Comparison of ENCODE assay signal across 8 cellular contexts in genomic region chr20:61263084-61263695, GRCh38. TPM values are rescaled to one million over a fixed set of nuclear protein-coding genes. Genes with fewer than 3 reads are reported as not detected.
DNase-seq lines count a peak whose midpoint lies in the region; ATAC-seq and TF ChIP-seq lines count a peak whose summit lies in the region.

No MANE protein-coding gene starts in this region.

- no peaks in the 10 kb centered on the region for H3K4me1 ChIP-seq in neutrophil (ENCODE audit: control insufficient read depth in 1 of 2, insufficient read depth in 1 of 2, low read depth in 1 of 2, low read length in 1 of 2)

- no peak overlapping the region for H3K4me3 ChIP-seq in GM06990 (replicated peaks; ENCODE audit: low read depth, low read length)
- no peak overlapping the region for H3K4me3 ChIP-seq in cardiac fibroblast (replicated peaks in 1 of 2; ENCODE audit: low read depth in 2 of 2, low read length in 2 of 2)
- no peak overlapping the region for H3K4me3 ChIP-seq in neutrophil (ENCODE audit: low read depth in 1 of 2, low read length in 1 of 2)

- H3K36me3 ChIP-seq in GM06990 (ENCODE audit: control insufficient read depth, insufficient read depth, low read length) (no peaks in the 10 kb centered on the region), neutrophil (no peaks in the 10 kb centered on the region)

- ATAC-seq in GM19467 (IDR thresholded peaks at IDR 0.05; ENCODE audit: unreplicated experiment) = no peak
- no peak for ATAC-seq in HG03439 (IDR thresholded peaks at IDR 0.05; ENCODE audit: unreplicated experiment)

- no peak overlapping the region for H3K27ac ChIP-seq in neutrophil

- DNase-seq in GM06990 (ENCODE audit: extremely low read depth, insufficient read length) (no peak), OCI-M1 (lab: John Stamatoyannopoulos, UW) (peak; percentile 38), cardiac fibroblast (ENCODE audit: low read depth in 2 of 2) (peak; percentile 28 to 47), mucosa of gallbladder (ENCODE audit: low spot score) (no peak), NCI-H2107 treated with DMSO at 0.1 percent for 48 hours (lab: John Stamatoyannopoulos, UW; ENCODE audit: unreplicated experiment) (no peak)

- TF ChIP-seq CTCF in GM06990 (IDR thresholded peaks at IDR 0.05; ENCODE audit: insufficient read depth, low read length, poor library complexity, severe bottlenecking) = peak; percentile 44
- peak; percentile 94 for TF ChIP-seq CTCF in cardiac fibroblast (IDR thresholded peaks at IDR 0.05; ENCODE audit: low read depth, low read length)
- TF ChIP-seq CTCF in neutrophil (IDR thresholded peaks at IDR 0.05) = peak; percentile 29

- H3K27me3 ChIP-seq in GM06990 (replicated peaks; ENCODE audit: control insufficient read depth, insufficient read depth, low read length) (no peaks in the 10 kb centered on the region), neutrophil (peaks cover 3% of the 10 kb centered on the region)

- H3K9me3 ChIP-seq in neutrophil = no peaks in the 10 kb centered on the region

RNA-seq across cellular contexts. Expression of gene CDH4, which starts 11.1 kb away (rescaled TPM):
- 3.5 TPM for total RNA-seq in mucosa of gallbladder

Comparison
In these comparisons a context has a peak if more than half of its experiments do, and no peak if none do; other contexts are left out.
1. DNase-seq: peak in OCI-M1 (single experiment) and cardiac fibroblast (2 of 2); none in GM06990 (single experiment), mucosa of gallbladder (single experiment) and NCI-H2107 treated with DMSO at 0.1 percent for 48 hours (single experiment).
2. CTCF ChIP-seq: peak in every context shown above with its lines; median percentile 94 in cardiac fibroblast; 44 in GM06990; 29 in neutrophil.